Comparison of ENCODE assay signal across 8 cellular contexts in the genomic region with DNA sequence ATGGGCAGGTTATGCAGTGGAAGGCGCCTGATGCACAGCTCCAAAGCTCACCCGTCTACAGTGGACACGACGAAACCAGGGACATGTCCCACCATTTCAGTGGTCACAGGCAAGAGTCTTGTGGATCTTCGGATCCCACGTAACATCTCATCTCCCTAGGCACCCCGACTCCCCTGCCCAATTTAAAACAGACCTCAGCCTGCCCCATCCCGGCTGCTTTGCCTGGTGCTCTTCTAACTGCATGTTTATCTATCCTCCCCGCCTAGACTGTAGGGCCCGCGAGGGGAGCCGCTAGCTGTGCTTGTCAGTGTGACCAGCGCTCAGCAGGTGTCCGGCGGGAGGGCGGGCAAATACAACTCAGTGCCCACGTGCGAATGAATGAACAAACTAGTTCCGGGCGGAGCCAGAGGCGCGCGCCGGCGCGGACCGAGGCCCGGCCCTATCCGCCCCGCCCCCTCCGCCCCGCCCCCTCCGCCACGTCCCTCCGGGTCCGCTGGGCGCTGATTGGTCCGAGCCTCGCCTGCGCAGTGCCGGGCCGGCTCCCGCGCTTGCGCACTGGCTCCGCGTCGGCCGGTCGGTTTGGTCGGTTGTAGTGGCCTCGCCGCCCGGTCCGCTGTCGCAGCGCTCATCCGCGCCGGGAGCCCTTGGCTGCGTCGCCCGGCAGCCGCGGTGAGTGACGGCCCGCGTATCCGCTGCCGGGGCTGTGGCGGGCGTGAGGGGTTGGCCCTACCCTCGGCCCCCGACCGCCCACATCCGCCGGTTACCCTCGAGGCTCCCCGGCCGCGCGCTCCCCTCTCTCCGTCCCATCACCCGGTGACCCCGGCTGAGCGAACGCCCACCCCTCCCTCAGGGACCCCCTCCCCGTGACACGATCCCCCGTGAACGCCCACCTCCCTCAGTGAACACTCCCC.
DNase-seq lines count a peak whose midpoint lies in the region; ATAC-seq and TF ChIP-seq lines count a peak whose summit lies in the region.

No MANE protein-coding gene starts in this region.

- peak overlapping the region; percentile 57; the same call in 1 of the 2 replicates for H3K4me3 ChIP-seq in MM.1S (ENCODE audit: low read length)

- H3K27me3 ChIP-seq in MM.1S (replicated peaks; ENCODE audit: insufficient read depth, low read length) (no peaks in the 10 kb centered on the region), foreskin keratinocyte (no peaks in the 10 kb centered on the region)

- peak overlapping the region; percentile 60; the same call in 1 of the 2 replicates for H3K9ac ChIP-seq in MM.1S (ENCODE audit: low read length)

- no peaks in the 10 kb centered on the region for H3F3A ChIP-seq in MM.1S (ENCODE audit: insufficient read depth, low read length)

- H3K4me1 ChIP-seq in MM.1S (ENCODE audit: low read length) = no peaks in the 10 kb centered on the region
- H3K4me1 ChIP-seq in foreskin keratinocyte = no peaks in the 10 kb centered on the region

- H2AFZ ChIP-seq in MM.1S (ENCODE audit: low read length) = 0 out of 2 replicates have a peak overlapping the region, but pooled peaks have one; percentile 58

- peak; percentile 81 for DNase-seq in GDM1 (lab: John Stamatoyannopoulos, UW)
- DNase-seq in HCEC 1CT = peak; percentile 88
- peak; percentile 79 for DNase-seq in MM.1S
- peak; percentile 96 to 98 for DNase-seq in SHP77 (lab: John Stamatoyannopoulos, UW)
- DNase-seq in activated gamma-delta T cell (lab: John Stamatoyannopoulos, UW) = peak; percentile 92
- peak; percentile 45 to 63 for DNase-seq in foreskin keratinocyte
- DNase-seq in neural crest cell (ENCODE audit: low read depth, low spot score) = peak; percentile 83
- DNase-seq in stimulated activated naive CD8-positive, alpha-beta T cell treated with anti-CD3 and anti-CD28 coated beads, Interleukin-15, amount 100 ng/mL, for 72 hours = peak; percentile 91

- H3K27ac ChIP-seq in MM.1S (ENCODE audit: low read length) = no peak overlapping the region
- peak overlapping the region; percentile 81 for H3K27ac ChIP-seq in foreskin keratinocyte

- peak; percentile 93 for ATAC-seq in foreskin keratinocyte
- peak; percentile 93 for ATAC-seq in stimulated activated naive CD8-positive, alpha-beta T cell treated with anti-CD3 and anti-CD28 coated beads, Interleukin-15, amount 100 ng/mL, for 72 hours

- H4K20me1 ChIP-seq in MM.1S (ENCODE audit: insufficient read depth, low read length) = no peaks in the 10 kb centered on the region

- peak overlapping the region; percentile 82 for H3K27ac Mint-ChIP-seq in neural crest cell (ENCODE audit: unreplicated experiment)
- H3K27ac Mint-ChIP-seq in stimulated activated naive CD8-positive, alpha-beta T cell treated with anti-CD3 and anti-CD28 coated beads, Interleukin-15, amount 100 ng/mL, for 72 hours = peak overlapping the region; percentile 97 to 98

- peak overlapping the region; percentile 76 for H3K4me2 ChIP-seq in MM.1S (ENCODE audit: low read depth, low read length)

- H3K9me2 ChIP-seq in MM.1S (replicated peaks; ENCODE audit: insufficient read depth, low read length) = no peaks in the 10 kb centered on the region

- no peaks in the 10 kb centered on the region for H3K36me3 ChIP-seq in MM.1S (replicated peaks; ENCODE audit: insufficient read depth, low read length)

- no peaks in the 10 kb centered on the region for H3K9me3 Mint-ChIP-seq in neural crest cell
- no peaks in the 10 kb centered on the region for H3K9me3 Mint-ChIP-seq in stimulated activated naive CD8-positive, alpha-beta T cell treated with anti-CD3 and anti-CD28 coated beads, Interleukin-15, amount 100 ng/mL, for 72 hours

- peaks cover 4% of the 10 kb centered on the region; the same call in 1 of the 2 replicates for H3K79me2 ChIP-seq in MM.1S (ENCODE audit: low read length)

- peaks cover 5% of the 10 kb centered on the region for H3K27me3 Mint-ChIP-seq in neural crest cell (ENCODE audit: low read depth)
- no peaks in the 10 kb centered on the region for H3K27me3 Mint-ChIP-seq in stimulated activated naive CD8-positive, alpha-beta T cell treated with anti-CD3 and anti-CD28 coated beads, Interleukin-15, amount 100 ng/mL, for 72 hours

- TF ChIP-seq CTCF in MM.1S (IDR thresholded peaks at IDR 0.05; ENCODE audit: low read length) (no peak), foreskin keratinocyte (conservative IDR thresholded peaks at IDR 0.05) (no peak), neural crest cell (conservative IDR thresholded peaks at IDR 0.05) (no peak)

- H3K4me1 Mint-ChIP-seq in neural crest cell = peaks cover 27% of the 10 kb centered on the region
- peaks cover 42% of the 10 kb centered on the region for H3K4me1 Mint-ChIP-seq in stimulated activated naive CD8-positive, alpha-beta T cell treated with anti-CD3 and anti-CD28 coated beads, Interleukin-15, amount 100 ng/mL, for 72 hours

- H3K4me3 Mint-ChIP-seq in neural crest cell = peak overlapping the region; percentile 82
- peak overlapping the region; percentile 98 to 99 for H3K4me3 Mint-ChIP-seq in stimulated activated naive CD8-positive, alpha-beta T cell treated with anti-CD3 and anti-CD28 coated beads, Interleukin-15, amount 100 ng/mL, for 72 hours

- H3K36me3 Mint-ChIP-seq in neural crest cell (ENCODE audit: low read depth) = no peaks in the 10 kb centered on the region

- H3K9me3 ChIP-seq in MM.1S (replicated peaks; ENCODE audit: insufficient read depth, low read length) = no peaks in the 10 kb centered on the region
